Comparison of ENCODE assay signal across 8 cellular contexts in genomic region chr19:9835507-9835949, GRCh38. TPM values are rescaled to one million over a fixed set of nuclear protein-coding genes. Genes with fewer than 3 reads are reported as not detected.
DNase-seq lines count a peak whose midpoint lies in the region; TF ChIP-seq lines count a peak whose summit lies in the region.

No MANE protein-coding gene starts in this region.

- no peak overlapping the region for H2AFZ ChIP-seq in H9 (ENCODE audit: low read length)

- no peak overlapping the region for H2BK120ac ChIP-seq in H9 (ENCODE audit: low read depth, low read length, poor library complexity, severe bottlenecking)

- H3T11ph ChIP-seq in H9 (ENCODE audit: low read length) = no peak overlapping the region

- H2BK12ac ChIP-seq in H9 (ENCODE audit: insufficient read length, low read depth, low read length) = no peak overlapping the region

- no peak overlapping the region for H3K18ac ChIP-seq in H9 (ENCODE audit: insufficient read length, low read depth, low read length)

- peak overlapping the region in 7 of 8 donors; percentile 6 to 97 (median 82) for H3K27ac Mint-ChIP-seq in CD8-positive, alpha-beta memory T cell
- H3K27ac Mint-ChIP-seq in H9 = no peak overlapping the region; a peak in 1 of 7 replicates

- H3K14ac ChIP-seq in H9 (ENCODE audit: insufficient read depth, low read length) = 0 out of 2 replicates have a peak overlapping the region, but pooled peaks have one; percentile 53

- no peaks in the 10 kb centered on the region for H4K20me1 ChIP-seq in H9 (ENCODE audit: control insufficient read depth, insufficient read depth, insufficient read length)

- POLR2A ChIA-PET in CD8-positive, alpha-beta memory T cell (lab: Charles Lee) = interaction anchor here (0.6 to 1.4 kb wide), 5 partner anchors 9 to 214 kb away, joined by 3 to 7 read pairs (median 4); partner anchors contain the start of gene FBXL12

- DNase-seq in CD8-positive, alpha-beta memory T cell = no peak
- DNase-seq in H9 = no peak
- DNase-seq in SJCRH30 = no peak
- no peak for DNase-seq in fibroblast of villous mesenchyme (ENCODE audit: low read depth)
- no peak for DNase-seq in retinal pigment epithelial cell (ENCODE audit: low read depth)
- DNase-seq in kidney tubule cell (ENCODE audit: low spot score) = no peak
- DNase-seq in NCI-H1092 treated with DMSO at 0.1 percent for 48 hours (lab: John Stamatoyannopoulos, UW) = no peak
- DNase-seq in NCI-H2196 (lab: John Stamatoyannopoulos, UW; ENCODE audit: unreplicated experiment) = no peak

- peak overlapping the region; percentile 83 for H3K4me3 ChIP-seq in CD8-positive, alpha-beta memory T cell (ENCODE audit: low read length)
- H3K4me3 ChIP-seq in SJCRH30 (peak overlapping the region; percentile 90), fibroblast of villous mesenchyme (ENCODE audit: low read depth, low read length) (peak overlapping the region; percentile 83), retinal pigment epithelial cell (ENCODE audit: low read length) (peak overlapping the region; percentile 82)

- H3K4ac ChIP-seq in H9 (ENCODE audit: low read depth, low read length) = no peak overlapping the region

- peaks cover 21% of the 10 kb centered on the region for H3K36me3 ChIP-seq in CD8-positive, alpha-beta memory T cell (ENCODE audit: insufficient read depth, low read length)
- H3K36me3 ChIP-seq in SJCRH30 = peaks cover 6% of the 10 kb centered on the region

- WGBS in H9 (ENCODE audit: extremely low coverage, insufficient read length, low lambda C conversion rate) = no CpG with 5 or more reads among the region's 28 CpGs

- H3K27me3 ChIP-seq in CD8-positive, alpha-beta memory T cell (ENCODE audit: insufficient read depth, low read length, poor library complexity, severe bottlenecking) = no peaks in the 10 kb centered on the region
- H3K27me3 ChIP-seq in H9 (ENCODE audit: insufficient read depth, low read length) = no peaks in the 10 kb centered on the region
- no peaks in the 10 kb centered on the region for H3K27me3 ChIP-seq in SJCRH30

- peaks cover 13 to 38% (median 16%) of the 10 kb centered on the region in 3 donors for H3K4me1 Mint-ChIP-seq in CD8-positive, alpha-beta memory T cell
- peaks cover 8 to 14% of the 10 kb centered on the region in 2 experiments for H3K4me1 Mint-ChIP-seq in H9

- H3K4me1 ChIP-seq in CD8-positive, alpha-beta memory T cell (ENCODE audit: insufficient read depth, low read length) = peaks cover 15% of the 10 kb centered on the region
- H3K4me1 ChIP-seq in H9 (ENCODE audit: insufficient read depth, low read length) (no peaks in the 10 kb centered on the region), SJCRH30 (no peaks in the 10 kb centered on the region)

- no peak overlapping the region for H2BK5ac ChIP-seq in H9 (ENCODE audit: insufficient read length, low read length)

- H2AK5ac ChIP-seq in H9 (ENCODE audit: insufficient read length, low read length) = no peak overlapping the region

- H3K23me2 ChIP-seq in H9 (ENCODE audit: insufficient read length, low read depth, low read length, poor library complexity, severe bottlenecking) = no peaks in the 10 kb centered on the region

- no peaks in the 10 kb centered on the region for H3K9me3 Mint-ChIP-seq in CD8-positive, alpha-beta memory T cell
- no peaks in the 10 kb centered on the region; a peak in 1 of 5 replicates for H3K9me3 Mint-ChIP-seq in H9

- H4K8ac ChIP-seq in H9 (replicated peaks; ENCODE audit: insufficient read length, low read depth, low read length) = no peak overlapping the region

- peaks cover 4% of the 10 kb centered on the region for H3K79me1 ChIP-seq in H9 (ENCODE audit: insufficient read depth, low read depth, low read length, poor library complexity, severe bottlenecking)

- peak overlapping the region; percentile 86 to 96 (median 89) for H3K4me3 Mint-ChIP-seq in CD8-positive, alpha-beta memory T cell
- peak overlapping the region; percentile 79 to 93 for H3K4me3 Mint-ChIP-seq in H9

- peak overlapping the region; percentile 96 for H3K4me2 ChIP-seq in H9 (ENCODE audit: insufficient read depth, insufficient read length, low read length)

- no peak overlapping the region for H3K56ac ChIP-seq in H9 (ENCODE audit: insufficient read length, low read depth, low read length)

- H3K9ac ChIP-seq in H9 (ENCODE audit: extremely low read depth, insufficient read length, low read length) = peak overlapping the region; percentile 61

- TF ChIP-seq CTCF in H9 (conservative IDR thresholded peaks at IDR 0.05) (no peak), fibroblast of villous mesenchyme (IDR thresholded peaks at IDR 0.05; ENCODE audit: insufficient read depth, low read depth, low read length) (no peak), retinal pigment epithelial cell (conservative IDR thresholded peaks at IDR 0.05; ENCODE audit: low read depth, low read length) (no peak)

- no peak overlapping the region for H4K91ac ChIP-seq in H9 (ENCODE audit: insufficient read length, low read depth, low read length)

- H3K27me3 Mint-ChIP-seq in CD8-positive, alpha-beta memory T cell = no peaks in the 10 kb centered on the region
- H3K27me3 Mint-ChIP-seq in H9 (ENCODE audit: low read depth) = no peaks in the 10 kb centered on the region

- no peak overlapping the region for H2BK15ac ChIP-seq in H9 (ENCODE audit: low read depth, low read length)

- H2BK20ac ChIP-seq in H9 (ENCODE audit: low read depth, low read length, poor library complexity, severe bottlenecking) = no peak overlapping the region

- CTCF ChIA-PET in CD8-positive, alpha-beta memory T cell (lab: Charles Lee) = interaction anchor here (0.7 to 1.1 kb wide), 4 partner anchors 10 to 28 kb away, joined by 3 to 6 read pairs (median 4); no protein-coding TSS in a partner anchor

- H3K23ac ChIP-seq in H9 (ENCODE audit: insufficient read length, low read depth, low read length) = no peak overlapping the region

- H3K27ac ChIP-seq in CD8-positive, alpha-beta memory T cell (ENCODE audit: low read depth, low read length) = peak overlapping the region; percentile 69
- H3K27ac ChIP-seq in H9 (ENCODE audit: insufficient read length, low read depth, low read length) = no peak overlapping the region
- peak overlapping the region; percentile 37; the same call in 1 of the 2 replicates for H3K27ac ChIP-seq in SJCRH30

- no peaks in the 10 kb centered on the region for H3K9me3 ChIP-seq in CD8-positive, alpha-beta memory T cell (ENCODE audit: low read length)
- H3K9me3 ChIP-seq in H9 (ENCODE audit: control insufficient read depth, low read depth, low read length) = no peaks in the 10 kb centered on the region
- no peaks in the 10 kb centered on the region for H3K9me3 ChIP-seq in SJCRH30 (replicated peaks)

- H4K5ac ChIP-seq in H9 (ENCODE audit: insufficient read length, low read depth, low read length) = no peak overlapping the region

- peaks cover 1% of the 10 kb centered on the region for H3K79me2 ChIP-seq in H9 (ENCODE audit: insufficient read depth, low read length)

- peaks cover 0 to 33% (median 3%) of the 10 kb centered on the region in 3 donors for H3K36me3 Mint-ChIP-seq in CD8-positive, alpha-beta memory T cell
- peaks cover 9 to 16% (median 14%) of the 10 kb centered on the region in 3 experiments; a peak in 6 of 7 replicates for H3K36me3 Mint-ChIP-seq in H9 (ENCODE audit: insufficient read depth in 1 of 3, low read depth in 3 of 3)

RNA-seq across cellular contexts. Expression of gene PIN1, which starts 0.4 kb away (rescaled TPM):
- total RNA-seq in CD8-positive, alpha-beta memory T cell = 100 to 1,000 TPM; 103 to 110 TPM
- polyA plus RNA-seq in CD8-positive, alpha-beta memory T cell = 112 TPM
- 106 and 110 TPM in 2 replicates for total RNA-seq in H9 (2021)
- total RNA-seq in SJCRH30 (2014; rRNA removed; shearing (Covaris generic)) = 90.1 and 105 TPM in 2 replicates
- total RNA-seq in fibroblast of villous mesenchyme = 76.0 and 87.9 TPM in 2 replicates

RNA-seq across cellular contexts. Expression of gene UBL5, which starts 7.8 kb away (rescaled TPM):
- total RNA-seq in CD8-positive, alpha-beta memory T cell = 100 to 1,000 TPM; 326 to 340 TPM
- polyA plus RNA-seq in CD8-positive, alpha-beta memory T cell = 789 TPM
- total RNA-seq in H9 (2021) (393 and 405 TPM in 2 replicates), fibroblast of villous mesenchyme (126 and 197 TPM in 2 replicates)
- total RNA-seq in SJCRH30 (2014; rRNA removed; shearing (Covaris generic)) = 250 and 326 TPM in 2 replicates

RNA-seq across cellular contexts. Expression of gene FBXL12, which starts 16.6 kb away (rescaled TPM):
- 10 to 100 TPM; 24.6 to 25.3 TPM for total RNA-seq in CD8-positive, alpha-beta memory T cell
- polyA plus RNA-seq in CD8-positive, alpha-beta memory T cell = 17.2 TPM
- total RNA-seq in H9 (2021) (31.8 and 34.9 TPM in 2 replicates), fibroblast of villous mesenchyme (21.6 and 26.7 TPM in 2 replicates)
- 20.0 and 20.6 TPM in 2 replicates for total RNA-seq in SJCRH30 (2014; rRNA removed; shearing (Covaris generic))

Comparison
In these comparisons a context has a peak if more than half of its experiments do, and no peak if none do; other contexts are left out.
1. H3K27ac Mint-ChIP-seq: peak in CD8-positive, alpha-beta memory T cell (7 of 8); none in H9 (0 of 3).
2. Peak in every context shown above with its lines, with median percentiles within 50 percentile points of each other: H3K4me3 ChIP-seq.